ENCODE assay signal across 9 cellular contexts in the genomic region with DNA sequence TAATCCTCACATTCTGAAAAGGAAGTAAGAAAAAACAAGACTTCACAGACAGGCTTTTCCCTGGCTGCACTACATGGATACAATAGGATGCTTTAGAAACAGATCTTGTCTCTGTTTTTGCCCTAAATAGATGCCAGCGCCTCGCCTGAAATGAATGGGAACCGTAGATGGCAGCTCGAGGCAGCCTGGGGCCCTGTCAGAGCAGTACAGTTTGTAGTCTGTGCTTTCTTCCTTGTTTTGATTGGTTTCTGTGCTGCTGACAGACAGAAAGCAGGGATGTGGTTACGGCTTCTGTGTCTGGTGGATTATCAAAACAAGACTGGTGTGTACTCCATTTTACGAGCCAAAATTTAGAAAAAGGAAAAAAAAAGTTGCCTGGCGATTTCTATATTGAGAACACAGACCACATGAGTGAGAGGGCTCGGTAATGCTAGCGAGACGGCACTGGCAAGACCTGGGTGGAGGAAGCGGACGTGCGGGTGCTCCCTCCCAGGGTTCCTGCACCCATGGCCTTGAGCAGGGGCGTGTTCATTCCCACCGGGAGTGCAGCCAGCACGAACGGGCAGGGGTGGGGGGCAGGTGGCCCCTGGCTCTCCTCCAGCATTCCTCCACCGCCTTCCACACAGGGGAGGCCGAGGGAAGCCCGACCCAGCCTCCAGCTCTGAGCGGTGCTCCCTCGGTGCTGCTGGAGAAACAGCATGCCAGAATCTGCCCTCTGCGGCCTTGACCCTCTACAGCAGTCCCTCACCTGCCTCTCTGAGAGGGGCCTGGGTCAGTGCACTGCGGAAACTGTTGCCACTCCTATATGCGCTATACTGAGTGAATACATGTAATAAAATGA. TPM values are rescaled to one million over a fixed set of nuclear protein-coding genes. Genes with fewer than 3 reads are reported as not detected.
A peak's percentile ranks its signal among the peaks of the same experiment; 100 is the strongest.
DNase-seq lines count a peak whose midpoint lies in the region; ATAC-seq and TF ChIP-seq lines count a peak whose summit lies in the region.
"Had no signal": no experiment of that assay in that cellular context is flagged by ENCODE, and none has a peak within 500 bp of the region (broad histone marks: within the 10 kb centered on the region; RNA-seq: fewer than 3 reads in every experiment).

No MANE protein-coding gene starts in this region.

- 3% methylated on average over 25 of the region's 25 CpGs for WGBS in heart right ventricle, 2 donors

- peak overlapping the region; percentile 22 for H3K4me3 ChIP-seq in SJSA1
- H3K4me3 ChIP-seq in heart right ventricle, result peak overlapping the region in 9 of 10 donors; percentile 30 to 58 (median 50)

- no peaks in the 10 kb centered on the region for H3K36me3 ChIP-seq in SJSA1
- H3K36me3 ChIP-seq in heart right ventricle, result no peaks in the 10 kb centered on the region

- H3K9me3 Mint-ChIP-seq in activated naive CD8-positive, alpha-beta T cell treated with anti-CD3 and anti-CD28 coated beads, Interleukin-2, amount 50 U/mL, for 24 hours, result no peaks in the 10 kb centered on the region

- H3K4me1 Mint-ChIP-seq in activated naive CD8-positive, alpha-beta T cell treated with anti-CD3 and anti-CD28 coated beads, Interleukin-2, amount 50 U/mL, for 24 hours, result peaks cover 94% of the 10 kb centered on the region

- no peak for TF ChIP-seq CTCF in heart right ventricle (IDR thresholded peaks at IDR 0.05)

- DNase-seq in SJSA1 (ENCODE audit: low read depth in 1 of 2, low spot score in 2 of 2), result peak in 1 of 2 experiments; percentile 47
- DNase-seq in activated naive CD8-positive, alpha-beta T cell treated with anti-CD3 and anti-CD28 coated beads, Interleukin-2, amount 50 U/mL, for 24 hours, result no peak
- peak; percentile 71 to 83 for DNase-seq in heart right ventricle
- peak; percentile 32 for DNase-seq in pulmonary artery endothelial cell (ENCODE audit: low read depth, low spot score)
- no peak for DNase-seq in COR-L47 (lab: John Stamatoyannopoulos, UW)
- DNase-seq in SW 1271 (lab: John Stamatoyannopoulos, UW), result no peak

- peak overlapping the region; percentile 96 for H3K27ac Mint-ChIP-seq in activated naive CD8-positive, alpha-beta T cell treated with anti-CD3 and anti-CD28 coated beads, Interleukin-2, amount 50 U/mL, for 24 hours

- ATAC-seq in GM18861 (IDR thresholded peaks at IDR 0.05; ENCODE audit: unreplicated experiment) (peak; percentile 39), HG02973 (IDR thresholded peaks at IDR 0.05; ENCODE audit: unreplicated experiment) (peak; percentile 48), heart right ventricle (peak; percentile 74 to 89 (median 84))
- peak; percentile 51 for ATAC-seq in activated naive CD8-positive, alpha-beta T cell treated with anti-CD3 and anti-CD28 coated beads, Interleukin-2, amount 50 U/mL, for 24 hours

- H3K36me3 Mint-ChIP-seq in activated naive CD8-positive, alpha-beta T cell treated with anti-CD3 and anti-CD28 coated beads, Interleukin-2, amount 50 U/mL, for 24 hours (ENCODE audit: low read depth), result peaks cover 13% of the 10 kb centered on the region

- H3K9me3 ChIP-seq in SJSA1 (replicated peaks), result no peaks in the 10 kb centered on the region
- no peaks in the 10 kb centered on the region for H3K9me3 ChIP-seq in heart right ventricle

- H3K27ac ChIP-seq in SJSA1, result no peak overlapping the region; the same call in 1 of the 2 replicates
- H3K27ac ChIP-seq in heart right ventricle, result peak overlapping the region; percentile 63 to 94 (median 89)

- intact Hi-C loops in heart right ventricle (cut with DNase I), result loop anchor here in 1 of 10 donors (5.0 kb wide), 1 partner anchor 35 kb away; a partner anchor contains a TSS

- peak overlapping the region; percentile 88 for H3K4me3 Mint-ChIP-seq in activated naive CD8-positive, alpha-beta T cell treated with anti-CD3 and anti-CD28 coated beads, Interleukin-2, amount 50 U/mL, for 24 hours

- H3K4me1 ChIP-seq in SJSA1 (replicated peaks) (peaks cover 25% of the 10 kb centered on the region), heart right ventricle (peaks cover 4 to 85% (median 71%) of the 10 kb centered on the region in 9 donors)

- no peaks in the 10 kb centered on the region for H3K27me3 Mint-ChIP-seq in activated naive CD8-positive, alpha-beta T cell treated with anti-CD3 and anti-CD28 coated beads, Interleukin-2, amount 50 U/mL, for 24 hours

- H3K27me3 ChIP-seq in SJSA1 (replicated peaks) (no peaks in the 10 kb centered on the region), heart right ventricle (no peaks in the 10 kb centered on the region)

RNA-seq across cellular contexts. Expression of a gene that starts 37.5 kb away (rescaled TPM):
- total RNA-seq in SJSA1 (2014; rRNA removed; shearing (Covaris generic)), result not detected in 2 replicates
- 1 to 10 TPM in 9 of 10 donors, under 1 TPM in 1; 0.30 to 7.2 (median 2.6) TPM for total RNA-seq in heart right ventricle
- 1 to 10 TPM; 3.8 to 4.5 TPM for polyA plus RNA-seq in heart right ventricle
- total RNA-seq in pulmonary artery endothelial cell, result not detected in 2 replicates
- polyA plus RNA-seq: neural cell had no signal

Comparison
In these comparisons a context has a peak if more than half of its experiments do, and no peak if none do; other contexts are left out.
1. DNase-seq: peak in heart right ventricle (2 of 2) and pulmonary artery endothelial cell (single experiment); none in activated naive CD8-positive, alpha-beta T cell treated with anti-CD3 and anti-CD28 coated beads, Interleukin-2, amount 50 U/mL, for 24 hours (single experiment), COR-L47 (single experiment) and SW 1271 (0 of 2).
2. Peak in every context shown above with its lines, with median percentiles within 50 percentile points of each other: ATAC-seq.